In genomic region chr3:73908218-73908617, GRCh38 we compare ENCODE assay signal across 1 cellular context.
TF ChIP-seq lines count a peak whose summit lies in the region.

No MANE protein-coding gene starts in this region.

TF ChIP-seq in HepG2, 621 proteins besides CTCF, POLR2A, EP300 and RAD21:
- TF ChIP-seq ZBTB40 (IDR thresholded peaks at IDR 0.05) (peak; percentile 74), ZBTB40 (CRISPR knock-in tag; IDR thresholded peaks at IDR 0.05) (no peak), KDM3A (CRISPR knock-in tag; IDR thresholded peaks at IDR 0.05; ENCODE audit: low read depth) (no peak)
TF ChIP-seq in HepG2: peak in this region for 1.
